ENCODE assay signal across 9 cellular contexts in the genomic region with DNA sequence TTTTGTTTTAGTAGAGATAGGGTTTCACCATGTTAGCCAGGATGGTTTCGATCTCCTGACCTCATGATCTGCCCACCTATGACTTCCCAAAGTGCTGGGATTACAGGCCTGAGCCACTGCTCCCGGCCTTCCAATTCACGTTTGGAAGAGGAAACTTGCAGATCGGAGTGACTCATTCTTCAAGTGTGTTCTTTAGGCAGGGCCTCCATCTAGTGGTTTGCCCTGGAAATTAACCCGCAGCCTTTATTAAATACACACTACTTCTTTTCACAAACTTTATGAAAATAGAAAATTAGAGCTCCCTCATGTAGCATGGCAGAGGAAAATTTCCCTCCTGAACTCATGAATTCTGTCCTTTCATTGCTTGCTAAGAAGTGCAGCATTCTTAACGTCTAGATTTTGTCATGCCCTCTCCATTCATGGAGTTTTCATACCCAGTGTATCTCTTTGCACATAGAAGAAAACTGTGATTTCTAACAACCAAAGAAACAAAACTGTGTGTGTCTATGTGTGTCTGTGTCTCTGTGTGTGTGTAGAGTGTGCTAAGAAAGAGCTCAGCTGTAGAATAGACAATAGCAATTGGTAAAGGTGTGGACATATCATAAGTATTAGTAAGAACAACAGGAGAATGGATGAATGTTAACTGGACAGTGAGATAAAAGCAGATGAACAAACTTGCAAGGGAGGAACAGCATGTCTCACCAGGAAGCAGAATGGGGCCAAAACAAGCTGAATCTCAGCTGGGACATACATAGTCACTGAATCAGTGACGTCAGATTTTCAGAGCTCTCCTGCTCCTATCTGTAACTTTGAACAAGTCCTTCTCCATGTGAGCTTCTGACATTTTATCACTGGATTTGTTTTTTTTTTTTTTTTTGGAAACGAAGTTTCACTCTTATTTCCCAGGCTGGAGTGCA.
DNase-seq lines count a peak whose midpoint lies in the region; ATAC-seq and TF ChIP-seq lines count a peak whose summit lies in the region.
"Had no signal": no experiment of that assay in that cellular context is flagged by ENCODE, and none has a peak within 500 bp of the region (broad histone marks: within the 10 kb centered on the region; RNA-seq: fewer than 3 reads in every experiment).

No MANE protein-coding gene starts in this region.

- POLR2A ChIA-PET in WTC11 (lab: Charles Lee) = no interaction called here

- H3K27ac ChIP-seq in 22Rv1 (no peak overlapping the region), psoas muscle (no peak overlapping the region)

- H3K27me3 Mint-ChIP-seq in WTC11 (ENCODE audit: low read depth) = no peaks in the 10 kb centered on the region; the same call in 1 of the 2 replicates

- TF ChIP-seq CTCF in 22Rv1 (IDR thresholded peaks at IDR 0.05) (peak; percentile 87), GM06990 (IDR thresholded peaks at IDR 0.05; ENCODE audit: insufficient read depth, low read length, poor library complexity, severe bottlenecking) (peak; percentile 62), WTC11 (IDR thresholded peaks at IDR 0.05) (peak; percentile 60), psoas muscle (IDR thresholded peaks at IDR 0.05) (peak; percentile 74)

- no peaks in the 10 kb centered on the region for H3K4me1 ChIP-seq in psoas muscle

- H3K27me3 ChIP-seq in GM06990 (replicated peaks; ENCODE audit: control insufficient read depth, insufficient read depth, low read length) (no peaks in the 10 kb centered on the region), psoas muscle (ENCODE audit: insufficient read depth in 3 of 3, low read length in 2 of 3) (no peaks in the 10 kb centered on the region)

- WGBS in psoas muscle, 3 donors = 16 to 24% (median 17%) methylated on average over 8 of the region's 8 CpGs

- H3K36me3 Mint-ChIP-seq in WTC11 = peaks cover 22% of the 10 kb centered on the region
- H3K36me3 Mint-ChIP-seq: memory B cell had no signal

- no peaks in the 10 kb centered on the region for H3K36me3 ChIP-seq in GM06990 (ENCODE audit: control insufficient read depth, insufficient read depth, low read length)
- no peaks in the 10 kb centered on the region for H3K36me3 ChIP-seq in psoas muscle (ENCODE audit: insufficient read depth in 1 of 2, low read depth in 1 of 2)

- no peaks in the 10 kb centered on the region for H3K9me3 ChIP-seq in psoas muscle

- intact Hi-C loops in psoas muscle (cut with DNase I) = loop anchor here (2.0 to 5.0 kb wide), 3 partner anchors 404 to 862 kb away; no protein-coding TSS in a partner anchor

- CTCF ChIA-PET in WTC11 (lab: Charles Lee) = interaction anchor here (0.6 to 1.7 kb wide), 9 partner anchors 14 to 636 kb away, joined by 3 to 10 read pairs (median 5); no protein-coding TSS in a partner anchor

- H3K9me3 Mint-ChIP-seq in WTC11 = peaks cover 27% of the 10 kb centered on the region
- H3K9me3 Mint-ChIP-seq: memory B cell had no signal

- H3K4me1 Mint-ChIP-seq in WTC11 = peaks cover 4% of the 10 kb centered on the region; the same call in 1 of the 2 replicates
- H3K4me1 Mint-ChIP-seq: memory B cell had no signal

- DNase-seq in GM06990 (ENCODE audit: extremely low read depth, insufficient read length) (no peak), NCI-H2107 (lab: John Stamatoyannopoulos, UW) (peak; percentile 8), WTC11 (ENCODE audit: low spot score) (peak; percentile 47), glomerular visceral epithelial cell (ENCODE audit: extremely low spot score) (peak; percentile 55), psoas muscle (peak; percentile 18 to 45)
- DNase-seq in stimulated activated CD4-positive, alpha-beta T cell treated with anti-CD3 and anti-CD28 coated beads, Interleukin-2, amount 100 ng/mL, for 48 hours = no peak

- no peak overlapping the region for H3K27ac Mint-ChIP-seq in WTC11
- H3K27ac Mint-ChIP-seq: memory B cell had no signal

- ATAC-seq in HG02798 (IDR thresholded peaks at IDR 0.05; ENCODE audit: poor library complexity, unreplicated experiment) = peak; percentile 79
- peak; percentile 86 for ATAC-seq in WTC11
- ATAC-seq in psoas muscle = peak; percentile 73 to 98 (median 89)

- no peak overlapping the region for H3K4me3 Mint-ChIP-seq in WTC11
- H3K4me3 Mint-ChIP-seq: memory B cell had no signal

- H3K4me3 ChIP-seq in GM06990 (replicated peaks; ENCODE audit: low read depth, low read length) (no peak overlapping the region), psoas muscle (no peak overlapping the region)

TF ChIP-seq in WTC11, 78 proteins besides CTCF, POLR2A, EP300 and RAD21:
- TF ChIP-seq ZNF219 (CRISPR knock-in tag; IDR thresholded peaks at IDR 0.05; ENCODE audit: borderline replicate concordance) (no peak), ZNF138 (CRISPR knock-in tag; conservative IDR thresholded peaks at IDR 0.05) (no peak), ZNF423 (CRISPR knock-in tag; IDR thresholded peaks at IDR 0.05) (no peak), HMGA2 (CRISPR knock-in tag; IDR thresholded peaks at IDR 0.05) (no peak)
- TF ChIP-seq, protein P1, sequence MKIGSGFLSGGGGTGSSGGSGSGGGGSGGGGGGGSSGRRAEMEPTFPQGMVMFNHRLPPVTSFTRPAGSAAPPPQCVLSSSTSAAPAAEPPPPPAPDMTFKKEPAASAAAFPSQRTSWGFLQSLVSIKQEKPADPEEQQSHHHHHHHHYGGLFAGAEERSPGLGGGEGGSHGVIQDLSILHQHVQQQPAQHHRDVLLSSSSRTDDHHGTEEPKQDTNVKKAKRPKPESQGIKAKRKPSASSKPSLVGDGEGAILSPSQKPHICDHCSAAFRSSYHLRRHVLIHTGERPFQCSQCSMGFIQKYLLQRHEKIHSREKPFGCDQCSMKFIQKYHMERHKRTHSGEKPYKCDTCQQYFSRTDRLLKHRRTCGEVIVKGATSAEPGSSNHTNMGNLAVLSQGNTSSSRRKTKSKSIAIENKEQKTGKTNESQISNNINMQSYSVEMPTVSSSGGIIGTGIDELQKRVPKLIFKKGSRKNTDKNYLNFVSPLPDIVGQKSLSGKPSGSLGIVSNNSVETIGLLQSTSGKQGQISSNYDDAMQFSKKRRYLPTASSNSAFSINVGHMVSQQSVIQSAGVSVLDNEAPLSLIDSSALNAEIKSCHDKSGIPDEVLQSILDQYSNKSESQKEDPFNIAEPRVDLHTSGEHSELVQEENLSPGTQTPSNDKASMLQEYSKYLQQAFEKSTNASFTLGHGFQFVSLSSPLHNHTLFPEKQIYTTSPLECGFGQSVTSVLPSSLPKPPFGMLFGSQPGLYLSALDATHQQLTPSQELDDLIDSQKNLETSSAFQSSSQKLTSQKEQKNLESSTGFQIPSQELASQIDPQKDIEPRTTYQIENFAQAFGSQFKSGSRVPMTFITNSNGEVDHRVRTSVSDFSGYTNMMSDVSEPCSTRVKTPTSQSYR (CRISPR knock-in tag; IDR thresholded peaks at IDR 0.05) = no peak
- TF ChIP-seq, protein P2, sequence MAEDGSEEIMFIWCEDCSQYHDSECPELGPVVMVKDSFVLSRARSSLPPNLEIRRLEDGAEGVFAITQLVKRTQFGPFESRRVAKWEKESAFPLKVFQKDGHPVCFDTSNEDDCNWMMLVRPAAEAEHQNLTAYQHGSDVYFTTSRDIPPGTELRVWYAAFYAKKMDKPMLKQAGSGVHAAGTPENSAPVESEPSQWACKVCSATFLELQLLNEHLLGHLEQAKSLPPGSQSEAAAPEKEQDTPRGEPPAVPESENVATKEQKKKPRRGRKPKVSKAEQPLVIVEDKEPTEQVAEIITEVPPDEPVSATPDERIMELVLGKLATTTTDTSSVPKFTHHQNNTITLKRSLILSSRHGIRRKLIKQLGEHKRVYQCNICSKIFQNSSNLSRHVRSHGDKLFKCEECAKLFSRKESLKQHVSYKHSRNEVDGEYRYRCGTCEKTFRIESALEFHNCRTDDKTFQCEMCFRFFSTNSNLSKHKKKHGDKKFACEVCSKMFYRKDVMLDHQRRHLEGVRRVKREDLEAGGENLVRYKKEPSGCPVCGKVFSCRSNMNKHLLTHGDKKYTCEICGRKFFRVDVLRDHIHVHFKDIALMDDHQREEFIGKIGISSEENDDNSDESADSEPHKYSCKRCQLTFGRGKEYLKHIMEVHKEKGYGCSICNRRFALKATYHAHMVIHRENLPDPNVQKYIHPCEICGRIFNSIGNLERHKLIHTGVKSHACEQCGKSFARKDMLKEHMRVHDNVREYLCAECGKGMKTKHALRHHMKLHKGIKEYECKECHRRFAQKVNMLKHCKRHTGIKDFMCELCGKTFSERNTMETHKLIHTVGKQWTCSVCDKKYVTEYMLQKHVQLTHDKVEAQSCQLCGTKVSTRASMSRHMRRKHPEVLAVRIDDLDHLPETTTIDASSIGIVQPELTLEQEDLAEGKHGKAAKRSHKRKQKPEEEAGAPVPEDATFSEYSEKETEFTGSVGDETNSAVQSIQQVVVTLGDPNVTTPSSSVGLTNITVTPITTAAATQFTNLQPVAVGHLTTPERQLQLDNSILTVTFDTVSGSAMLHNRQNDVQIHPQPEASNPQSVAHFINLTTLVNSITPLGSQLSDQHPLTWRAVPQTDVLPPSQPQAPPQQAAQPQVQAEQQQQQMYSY (CRISPR knock-in tag; IDR thresholded peaks at IDR 0.05) = no peak
- TF ChIP-seq, protein P3, sequence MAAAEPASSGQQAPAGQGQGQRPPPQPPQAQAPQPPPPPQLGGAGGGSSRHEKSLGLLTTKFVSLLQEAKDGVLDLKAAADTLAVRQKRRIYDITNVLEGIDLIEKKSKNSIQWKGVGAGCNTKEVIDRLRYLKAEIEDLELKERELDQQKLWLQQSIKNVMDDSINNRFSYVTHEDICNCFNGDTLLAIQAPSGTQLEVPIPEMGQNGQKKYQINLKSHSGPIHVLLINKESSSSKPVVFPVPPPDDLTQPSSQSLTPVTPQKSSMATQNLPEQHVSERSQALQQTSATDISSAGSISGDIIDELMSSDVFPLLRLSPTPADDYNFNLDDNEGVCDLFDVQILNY (CRISPR knock-in tag; IDR thresholded peaks at IDR 0.05) = no peak
TF ChIP-seq in WTC11: peak in this region for 0.

Comparison
In these comparisons a context has a peak if more than half of its experiments do, and no peak if none do; other contexts are left out.
1. DNase-seq: peak in NCI-H2107 (single experiment), WTC11 (single experiment), glomerular visceral epithelial cell (single experiment) and psoas muscle (2 of 2); none in GM06990 (single experiment) and stimulated activated CD4-positive, alpha-beta T cell treated with anti-CD3 and anti-CD28 coated beads, Interleukin-2, amount 100 ng/mL, for 48 hours (0 of 2).
2. Peak in every context shown above with its lines, with median percentiles within 50 percentile points of each other: CTCF ChIP-seq and ATAC-seq.